In the genomic region with DNA sequence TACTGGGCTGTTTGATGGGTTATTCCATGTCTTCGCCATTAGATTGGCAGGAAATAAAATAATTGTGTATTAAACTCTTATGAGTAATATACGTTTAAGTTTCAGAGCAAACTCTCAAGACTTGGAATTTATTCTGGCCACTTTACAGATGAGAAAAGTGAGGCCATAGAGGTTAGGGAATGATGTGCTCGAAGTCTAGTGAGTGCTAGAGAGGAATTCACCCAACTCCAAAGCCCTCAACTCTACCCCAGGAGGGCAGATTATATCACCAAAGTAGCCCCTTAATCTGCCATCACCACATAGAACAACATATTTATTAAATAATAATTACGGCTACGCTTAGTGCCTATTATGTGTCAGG, we compare ENCODE assay signal across 8 cellular contexts. TPM values are rescaled to one million over a fixed set of nuclear protein-coding genes. Genes with fewer than 3 reads are reported as not detected.
DNase-seq lines count a peak whose midpoint lies in the region; ATAC-seq and TF ChIP-seq lines count a peak whose summit lies in the region.

No MANE protein-coding gene starts in this region.

- H3K4me3 ChIP-seq in iPS-15b (ENCODE audit: low read depth, low read length) (peak overlapping the region; percentile 83), spleen (peak overlapping the region; percentile 79 to 97 (median 91))

- H3K36me3 ChIP-seq in iPS-15b (ENCODE audit: control insufficient read depth, insufficient read depth, low read length) (no peaks in the 10 kb centered on the region), spleen (peaks cover 0 to 30% (median 7%) of the 10 kb centered on the region in 6 donors)

- TF ChIP-seq CTCF in spleen (IDR thresholded peaks at IDR 0.05 in 8 of 11, conservative IDR thresholded peaks at IDR 0.05 in 3 of 11), result no peak

- H3K4me1 ChIP-seq in iPS-15b (ENCODE audit: control insufficient read depth, insufficient read depth, low read length) (no peaks in the 10 kb centered on the region), spleen (peaks cover 16 to 56% (median 42%) of the 10 kb centered on the region in 6 donors)

- peaks cover 6% of the 10 kb centered on the region for H3K27me3 Mint-ChIP-seq in activated T-helper 1 cell treated with anti-CD3 and anti-CD28 coated beads, Interleukin-12 subunit alpha, Interleukin-12 subunit beta, Interleukin-2, Interleukin-4 antibody, amounts not matched to agents 30 ng/mL and 10 ng/mL and 1 ng/mL, durations not matched to agents 14 hours and 24 hours and 36 hours (ENCODE audit: insufficient read depth)

- H3K9me3 ChIP-seq in iPS-15b (ENCODE audit: control insufficient read depth, insufficient read depth, low read length) (no peaks in the 10 kb centered on the region), spleen (no peaks in the 10 kb centered on the region)

- peaks cover 7% of the 10 kb centered on the region for H3K36me3 Mint-ChIP-seq in activated T-helper 1 cell treated with anti-CD3 and anti-CD28 coated beads, Interleukin-12 subunit alpha, Interleukin-12 subunit beta, Interleukin-2, Interleukin-4 antibody, amounts not matched to agents 30 ng/mL and 10 ng/mL and 1 ng/mL, durations not matched to agents 14 hours and 24 hours and 36 hours (ENCODE audit: low read depth)

- H3K9ac ChIP-seq in iPS-15b (ENCODE audit: low read depth, low read length), result no peak overlapping the region

- TF ChIP-seq POLR2A in spleen (IDR thresholded peaks at IDR 0.05), result no peak

- H3K4me1 Mint-ChIP-seq in activated T-helper 1 cell treated with anti-CD3 and anti-CD28 coated beads, Interleukin-12 subunit alpha, Interleukin-12 subunit beta, Interleukin-2, Interleukin-4 antibody, amounts not matched to agents 30 ng/mL and 10 ng/mL and 1 ng/mL, durations not matched to agents 14 hours and 24 hours and 36 hours (ENCODE audit: low read depth), result peaks cover 11% of the 10 kb centered on the region

- peak overlapping the region; percentile 81 to 96 (median 86) for H3K27ac ChIP-seq in spleen

- no peak for DNase-seq in activated T-helper 1 cell treated with anti-CD3 and anti-CD28 coated beads, Interleukin-12 subunit alpha, Interleukin-12 subunit beta, Interleukin-2, Interleukin-4 antibody, amounts not matched to agents 30 ng/mL and 10 ng/mL and 1 ng/mL, durations not matched to agents 14 hours and 24 hours and 36 hours (ENCODE audit: low spot score)
- DNase-seq in spleen, result no peak
- DNase-seq in NCI-H1105 (lab: John Stamatoyannopoulos, UW), result no peak
- DNase-seq in NCI-H128 (lab: John Stamatoyannopoulos, UW; ENCODE audit: unreplicated experiment), result no peak
- no peak for DNase-seq in LoVo (ENCODE audit: low spot score)

- WGBS in spleen, 5 donors, result 60 to 69% (median 66%) methylated on average over 5 of the region's 5 CpGs

- no peaks in the 10 kb centered on the region for H3K9me3 Mint-ChIP-seq in activated T-helper 1 cell treated with anti-CD3 and anti-CD28 coated beads, Interleukin-12 subunit alpha, Interleukin-12 subunit beta, Interleukin-2, Interleukin-4 antibody, amounts not matched to agents 30 ng/mL and 10 ng/mL and 1 ng/mL, durations not matched to agents 14 hours and 24 hours and 36 hours

- intact Hi-C loops in activated T-helper 1 cell treated with anti-CD3 and anti-CD28 coated beads, Interleukin-12 subunit alpha, Interleukin-12 subunit beta, Interleukin-2, Interleukin-4 antibody, amounts not matched to agents 30 ng/mL and 10 ng/mL and 1 ng/mL, durations not matched to agents 14 hours and 24 hours and 36 hours (cut with micrococcal nuclease), result loop anchor here (1.0 to 5.0 kb wide), 6 partner anchors 22 to 711 kb away; partner anchors contain the start of genes CAMK2N1, DDOST, OTUD3 and SH2D5
- intact Hi-C loops in spleen (cut with DNase I; ENCODE audit: low total_unique reads), result no loop called here

- peak overlapping the region; percentile 93 for H3K4me3 Mint-ChIP-seq in activated T-helper 1 cell treated with anti-CD3 and anti-CD28 coated beads, Interleukin-12 subunit alpha, Interleukin-12 subunit beta, Interleukin-2, Interleukin-4 antibody, amounts not matched to agents 30 ng/mL and 10 ng/mL and 1 ng/mL, durations not matched to agents 14 hours and 24 hours and 36 hours

- H3K27ac Mint-ChIP-seq in activated T-helper 1 cell treated with anti-CD3 and anti-CD28 coated beads, Interleukin-12 subunit alpha, Interleukin-12 subunit beta, Interleukin-2, Interleukin-4 antibody, amounts not matched to agents 30 ng/mL and 10 ng/mL and 1 ng/mL, durations not matched to agents 14 hours and 24 hours and 36 hours, result peak overlapping the region; percentile 93

- peak; percentile 3 for ATAC-seq in HG02642 (IDR thresholded peaks at IDR 0.05; ENCODE audit: poor library complexity, unreplicated experiment)
- no peak for ATAC-seq in HG03175 (IDR thresholded peaks at IDR 0.05; ENCODE audit: unreplicated experiment)

- H3K27me3 ChIP-seq in iPS-15b (ENCODE audit: control insufficient read depth, insufficient read depth, low read length), result peaks cover 2% of the 10 kb centered on the region
- peaks cover 0 to 28% (median 0%) of the 10 kb centered on the region in 7 donors for H3K27me3 ChIP-seq in spleen (replicated peaks in 1 of 7)

RNA-seq across cellular contexts. Expression of gene MUL1, which starts 0.4 kb away (rescaled TPM):
- 22.0 and 22.8 TPM in 2 replicates for total RNA-seq in activated T-helper 1 cell treated with anti-CD3 and anti-CD28 coated beads, Interleukin-12 subunit alpha, Interleukin-12 subunit beta, Interleukin-2, Interleukin-4 antibody, amounts not matched to agents 30 ng/mL and 10 ng/mL and 1 ng/mL, durations not matched to agents 14 hours and 24 hours and 36 hours
- total RNA-seq in spleen, result 10 to 100 TPM; 20.1 to 32.3 (median 25.0) TPM
- polyA plus RNA-seq in spleen, result 1 to 10 TPM; 2.9 to 9.2 (median 7.3) TPM

RNA-seq across cellular contexts. Expression of gene CAMK2N1, which starts 22.4 kb away (rescaled TPM):
- total RNA-seq in activated T-helper 1 cell treated with anti-CD3 and anti-CD28 coated beads, Interleukin-12 subunit alpha, Interleukin-12 subunit beta, Interleukin-2, Interleukin-4 antibody, amounts not matched to agents 30 ng/mL and 10 ng/mL and 1 ng/mL, durations not matched to agents 14 hours and 24 hours and 36 hours, result 1.8 and 1.9 TPM in 2 replicates
- 10 to 100 TPM in 5 of 7 donors, 1 to 10 TPM in 2; 6.7 to 17.2 (median 11.1) TPM for total RNA-seq in spleen
- polyA plus RNA-seq in spleen, result 1 to 10 TPM; 3.6 to 4.9 (median 4.5) TPM

RNA-seq across cellular contexts. Expression of gene FAM43B, which starts 44.0 kb away (rescaled TPM):
- not detected in 2 replicates for total RNA-seq in activated T-helper 1 cell treated with anti-CD3 and anti-CD28 coated beads, Interleukin-12 subunit alpha, Interleukin-12 subunit beta, Interleukin-2, Interleukin-4 antibody, amounts not matched to agents 30 ng/mL and 10 ng/mL and 1 ng/mL, durations not matched to agents 14 hours and 24 hours and 36 hours
- total RNA-seq in spleen, result under 1 TPM; 0.27 to 0.97 (median 0.79) TPM
- under 1 TPM; 0.11 to 0.24 (median 0.22) TPM for polyA plus RNA-seq in spleen
